Comparison of ENCODE assay signal across 31 cellular contexts in genomic region chr13:95728957-95729356, GRCh38.
"Had no signal": no experiment of that assay in that cellular context is flagged by ENCODE, and none has a peak within 500 bp of the region (broad histone marks: within the 10 kb centered on the region; RNA-seq: fewer than 3 reads in every experiment).

No MANE protein-coding gene starts in this region.

- H3K27ac ChIP-seq: neural progenitor cell, ovary, parathyroid adenoma, psoas muscle, skin epidermis, spleen, suprapubic skin, testis, tibial artery, transverse colon, upper lobe of right lung, uterus had no signal

- H3K4me3 Mint-ChIP-seq: natural killer cell; nephron; neural progenitor cell; stimulated activated memory B cell treated with anti-CD40 and anti-IgM and Interleukin-4, amounts not matched to agents 10 μg/mL and 1 μg/mL and 100 μg/mL, for 72 hours; stimulated activated naive CD8-positive, alpha-beta T cell treated with anti-CD3 and anti-CD28 coated beads, Interleukin-15, amount 100 ng/mL, for 72 hours; type B pancreatic cell had no signal

- H3K27ac Mint-ChIP-seq: nephron; neural progenitor cell; progenitor cell of endocrine pancreas; stimulated activated memory B cell treated with anti-CD40 and anti-IgM and Interleukin-4, amounts not matched to agents 10 μg/mL and 1 μg/mL and 100 μg/mL, for 72 hours; type B pancreatic cell had no signal

- DNase-seq: natural killer cell; occipital lobe; ovary; posterior cingulate gyrus; psoas muscle; right cardiac atrium; spleen; stimulated activated CD4-positive, alpha-beta T cell treated with anti-CD3 and anti-CD28 coated beads, Interleukin-12 subunit alpha, Interleukin-12 subunit beta, amount 100 ng/mL, for 4 hours; stimulated activated CD4-positive, alpha-beta T cell treated with anti-CD3 and anti-CD28 coated beads, Interleukin-1b, Interleukin-23, amount 100 ng/mL, for 48 hours; stimulated activated CD4-positive, alpha-beta T cell treated with anti-CD3 and anti-CD28 coated beads, Interleukin-4, amount 100 ng/mL, for 1 hour; stimulated activated CD4-positive, alpha-beta T cell treated with anti-CD3 and anti-CD28 coated beads, Interleukin-4, amount 100 ng/mL, for 4 hours; stimulated activated CD8-positive, alpha-beta memory T cell treated with anti-CD3 and anti-CD28 coated beads, Interleukin-4, amount 100 ng/mL, for 48 hours; stimulated activated naive CD4-positive, alpha-beta T cell; stimulated activated naive CD8-positive, alpha-beta T cell treated with anti-CD3 and anti-CD28 coated beads, Interleukin-15, amount 100 ng/mL, for 72 hours; stimulated activated naive CD8-positive, alpha-beta T cell treated with anti-CD3 and anti-CD28 coated beads, Interleukin-15, Interleukin-2, amounts not matched to agents 100 U/mL and 50 U/mL, for 24 hours; substantia nigra; testis; tibial artery; transverse colon; upper lobe of right lung; uterus had no signal

- H3K4me1 ChIP-seq: neural progenitor cell, parathyroid adenoma, psoas muscle, spleen, suprapubic skin, testis, tibial artery, transverse colon, upper lobe of right lung, uterus had no signal

- H3K4me3 ChIP-seq: neural progenitor cell, ovary, psoas muscle, skin epidermis, smooth muscle cell, spleen, suprapubic skin, testis, tibial artery, transverse colon, upper lobe of right lung, uterus had no signal

- H3K36me3 ChIP-seq: neural progenitor cell, ovary, uterus had no signal

- H3K27me3 ChIP-seq: neural progenitor cell, ovary, spleen, suprapubic skin, testis, tibial artery, transverse colon, upper lobe of right lung, uterus had no signal

- H3K4me1 Mint-ChIP-seq: nephron; neural progenitor cell; stimulated activated naive CD8-positive, alpha-beta T cell treated with anti-CD3 and anti-CD28 coated beads, Interleukin-15, amount 100 ng/mL, for 72 hours had no signal

- H3K27me3 Mint-ChIP-seq: progenitor cell of endocrine pancreas; stimulated activated memory B cell treated with anti-CD40 and anti-IgM and Interleukin-4, amounts not matched to agents 10 μg/mL and 1 μg/mL and 100 μg/mL, for 72 hours; stimulated activated naive CD8-positive, alpha-beta T cell treated with anti-CD3 and anti-CD28 coated beads, Interleukin-15, amount 100 ng/mL, for 72 hours; type B pancreatic cell had no signal

- ATAC-seq: natural killer cell; psoas muscle; right cardiac atrium; sciatic nerve; stimulated activated memory B cell treated with anti-CD40 and anti-IgM and Interleukin-4, amounts not matched to agents 10 μg/mL and 1 μg/mL and 100 μg/mL, for 72 hours; stimulated activated naive CD8-positive, alpha-beta T cell treated with anti-CD3 and anti-CD28 coated beads, Interleukin-15, amount 100 ng/mL, for 72 hours; stimulated activated naive CD8-positive, alpha-beta T cell treated with anti-CD3 and anti-CD28 coated beads, Interleukin-15, Interleukin-2, amounts not matched to agents 100 U/mL and 50 U/mL, for 24 hours; upper lobe of right lung had no signal

- H3K9me3 ChIP-seq: testis had no signal
